Comparison of ENCODE assay signal across 8 cellular contexts in genomic region chr1:174217787-174218574, GRCh38.
DNase-seq lines count a peak whose midpoint lies in the region; ATAC-seq and TF ChIP-seq lines count a peak whose summit lies in the region.

No MANE protein-coding gene starts in this region.

- TF ChIP-seq CTCF in tibial artery (IDR thresholded peaks at IDR 0.05) = peak; percentile 58 to 65

- no peaks in the 10 kb centered on the region for H3K9me3 ChIP-seq in tibial artery

- H3K27ac ChIP-seq in tibial artery = no peak overlapping the region

- intact Hi-C loops in tibial artery (cut with DNase I; ENCODE audit: low total_unique reads) = no loop called here

- peaks cover 5 to 14% (median 9%) of the 10 kb centered on the region in 3 donors for H3K36me3 ChIP-seq in tibial artery

- H3K27me3 ChIP-seq in tibial artery = no peaks in the 10 kb centered on the region

- no peak overlapping the region for H3K4me3 ChIP-seq in tibial artery

- ATAC-seq in GM21515 (IDR thresholded peaks at IDR 0.05; ENCODE audit: unreplicated experiment) (peak; percentile 46), GM19397 (IDR thresholded peaks at IDR 0.05; ENCODE audit: unreplicated experiment) (no peak)

- peaks cover 0 to 4% (median 0%) of the 10 kb centered on the region in 4 donors for H3K4me1 ChIP-seq in tibial artery

- DNase-seq in DMS 273 treated with DMSO at 0.1 percent for 48 hours (lab: John Stamatoyannopoulos, UW) = peak; percentile 20
- peak; percentile 54 for DNase-seq in NCI-H1694 (lab: John Stamatoyannopoulos, UW)
- DNase-seq in astrocyte of the hippocampus (ENCODE audit: low read depth, low spot score) = peak; percentile 53
- DNase-seq in inferior parietal cortex (ENCODE audit: extremely low spot score) = peak; percentile 64
- no peak for DNase-seq in tibial artery
- DNase-seq in stimulated activated naive CD4-positive, alpha-beta T cell treated with Interleukin-2 at 50 U/mL for 16 hours (lab: John Stamatoyannopoulos, UW) = no peak

Comparison
In these comparisons a context has a peak if more than half of its experiments do, and no peak if none do; other contexts are left out.
1. DNase-seq: peak in DMS 273 treated with DMSO at 0.1 percent for 48 hours (single experiment), NCI-H1694 (single experiment), astrocyte of the hippocampus (single experiment) and inferior parietal cortex (single experiment); none in tibial artery (0 of 2) and stimulated activated naive CD4-positive, alpha-beta T cell treated with Interleukin-2 at 50 U/mL for 16 hours (single experiment).